Comparison of ENCODE assay signal across 1 cellular context in the genomic region with DNA sequence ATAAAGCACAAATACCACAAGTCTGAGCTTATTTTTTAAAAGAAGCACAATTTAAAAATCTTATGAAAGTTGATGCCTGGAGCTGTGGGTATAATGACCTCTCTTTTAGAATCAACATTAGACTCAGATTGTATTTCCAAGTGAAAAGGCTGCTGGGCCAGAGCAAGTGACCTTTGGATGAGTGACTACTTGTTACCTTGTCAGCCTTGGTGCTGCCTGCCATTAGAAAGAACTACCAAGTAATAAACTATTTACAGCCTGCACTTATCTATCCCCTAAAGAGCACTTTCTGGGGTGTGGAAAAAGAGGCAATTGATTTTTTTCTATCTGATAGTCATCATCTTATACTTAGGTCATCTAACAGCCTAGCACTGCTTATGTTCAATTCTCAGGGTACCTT.
TF ChIP-seq lines count a peak whose summit lies in the region.

No MANE protein-coding gene starts in this region.

TF ChIP-seq in GM23338, 12 proteins besides CTCF, POLR2A, EP300 and RAD21 (continued from another document):
- TF ChIP-seq, protein P1, sequence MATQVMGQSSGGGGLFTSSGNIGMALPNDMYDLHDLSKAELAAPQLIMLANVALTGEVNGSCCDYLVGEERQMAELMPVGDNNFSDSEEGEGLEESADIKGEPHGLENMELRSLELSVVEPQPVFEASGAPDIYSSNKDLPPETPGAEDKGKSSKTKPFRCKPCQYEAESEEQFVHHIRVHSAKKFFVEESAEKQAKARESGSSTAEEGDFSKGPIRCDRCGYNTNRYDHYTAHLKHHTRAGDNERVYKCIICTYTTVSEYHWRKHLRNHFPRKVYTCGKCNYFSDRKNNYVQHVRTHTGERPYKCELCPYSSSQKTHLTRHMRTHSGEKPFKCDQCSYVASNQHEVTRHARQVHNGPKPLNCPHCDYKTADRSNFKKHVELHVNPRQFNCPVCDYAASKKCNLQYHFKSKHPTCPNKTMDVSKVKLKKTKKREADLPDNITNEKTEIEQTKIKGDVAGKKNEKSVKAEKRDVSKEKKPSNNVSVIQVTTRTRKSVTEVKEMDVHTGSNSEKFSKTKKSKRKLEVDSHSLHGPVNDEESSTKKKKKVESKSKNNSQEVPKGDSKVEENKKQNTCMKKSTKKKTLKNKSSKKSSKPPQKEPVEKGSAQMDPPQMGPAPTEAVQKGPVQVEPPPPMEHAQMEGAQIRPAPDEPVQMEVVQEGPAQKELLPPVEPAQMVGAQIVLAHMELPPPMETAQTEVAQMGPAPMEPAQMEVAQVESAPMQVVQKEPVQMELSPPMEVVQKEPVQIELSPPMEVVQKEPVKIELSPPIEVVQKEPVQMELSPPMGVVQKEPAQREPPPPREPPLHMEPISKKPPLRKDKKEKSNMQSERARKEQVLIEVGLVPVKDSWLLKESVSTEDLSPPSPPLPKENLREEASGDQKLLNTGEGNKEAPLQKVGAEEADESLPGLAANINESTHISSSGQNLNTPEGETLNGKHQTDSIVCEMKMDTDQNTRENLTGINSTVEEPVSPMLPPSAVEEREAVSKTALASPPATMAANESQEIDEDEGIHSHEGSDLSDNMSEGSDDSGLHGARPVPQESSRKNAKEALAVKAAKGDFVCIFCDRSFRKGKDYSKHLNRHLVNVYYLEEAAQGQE (IDR thresholded peaks at IDR 0.05; ENCODE audit: unreplicated experiment), result no peak
- TF ChIP-seq POLR2AphosphoS5 (IDR thresholded peaks at IDR 0.05; ENCODE audit: low read depth) (no peak), EZH2 (IDR thresholded peaks at IDR 0.05; ENCODE audit: low read depth, unreplicated experiment) (no peak), CREB1 (CRISPR knock-in tag; IDR thresholded peaks at IDR 0.05; ENCODE audit: low read depth) (no peak)
